In genomic region chr7:150996289-150997074, GRCh38 we compare ENCODE assay signal across 24 cellular contexts. TPM values are rescaled to one million over a fixed set of nuclear protein-coding genes. Genes with fewer than 3 reads are reported as not detected.
DNase-seq lines count a peak whose midpoint lies in the region; ATAC-seq, FAIRE-seq and TF ChIP-seq lines count a peak whose summit lies in the region.
"Had no signal": no experiment of that assay in that cellular context is flagged by ENCODE, and none has a peak within 500 bp of the region (broad histone marks: within the 10 kb centered on the region; RNA-seq: fewer than 3 reads in every experiment).

No MANE protein-coding gene starts in this region.

- H3K27ac ChIP-seq in kidney (ENCODE audit: low read depth in 2 of 2, low read length in 2 of 2) (no peak overlapping the region), upper lobe of right lung (no peak overlapping the region)
- H3K27ac ChIP-seq: C4-2B, epithelial cell of prostate, Peyer's patch had no signal

- ATAC-seq in stimulated activated naive CD8-positive, alpha-beta T cell treated with anti-CD3 and anti-CD28 coated beads, Interleukin-15, Interleukin-2, amounts not matched to agents 100 U/mL and 50 U/mL, for 24 hours, result no peak
- ATAC-seq in upper lobe of right lung, result no peak
- ATAC-seq: natural killer cell treated with Interleukin-12 subunit alpha and Interleukin-12 subunit beta and Interleukin-15 and Interleukin-18, amount 100 ng/mL, for 72 hours had no signal

- H3K4me3 Mint-ChIP-seq in stimulated activated naive CD8-positive, alpha-beta T cell treated with anti-CD3 and anti-CD28 coated beads, Interleukin-15, Interleukin-2, amounts not matched to agents 100 ng/mL and 50 ng/mL, for 24 hours, result no peak overlapping the region
- H3K4me3 Mint-ChIP-seq: brain; natural killer cell treated with Interleukin-12 subunit alpha and Interleukin-12 subunit beta and Interleukin-15 and Interleukin-18, amount 100 ng/mL, for 72 hours had no signal

- no peak for FAIRE-seq in kidney (lab: Jason Lieb, UNC)
- FAIRE-seq: frontal cortex, GM18507, urothelium cell line had no signal

- intact Hi-C loops in kidney (cut with DNase I) (no loop called here), upper lobe of right lung (cut with DNase I) (no loop called here)

- H3K4me3 ChIP-seq in kidney (ENCODE audit: low read length in 2 of 2), result no peak overlapping the region
- H3K4me3 ChIP-seq in upper lobe of right lung, result peak overlapping the region; percentile 16
- H3K4me3 ChIP-seq: lung, Peyer's patch had no signal

- H3K9me3 ChIP-seq in kidney (ENCODE audit: control insufficient read depth in 1 of 2, low read length in 2 of 2) (no peaks in the 10 kb centered on the region), upper lobe of right lung (no peaks in the 10 kb centered on the region)
- H3K9me3 ChIP-seq: Peyer's patch had no signal

- peak overlapping the region; percentile 45 for H3K27ac Mint-ChIP-seq in stimulated activated naive CD8-positive, alpha-beta T cell treated with anti-CD3 and anti-CD28 coated beads, Interleukin-15, Interleukin-2, amounts not matched to agents 100 ng/mL and 50 ng/mL, for 24 hours
- H3K27ac Mint-ChIP-seq: brain; natural killer cell treated with Interleukin-12 subunit alpha and Interleukin-12 subunit beta and Interleukin-15 and Interleukin-18, amount 100 ng/mL, for 72 hours had no signal

- peaks cover under 1% of the 10 kb centered on the region for H3K9me3 Mint-ChIP-seq in stimulated activated naive CD8-positive, alpha-beta T cell treated with anti-CD3 and anti-CD28 coated beads, Interleukin-15, Interleukin-2, amounts not matched to agents 100 ng/mL and 50 ng/mL, for 24 hours
- H3K9me3 Mint-ChIP-seq: natural killer cell treated with Interleukin-12 subunit alpha and Interleukin-12 subunit beta and Interleukin-15 and Interleukin-18, amount 100 ng/mL, for 72 hours had no signal

- H3K36me3 ChIP-seq in kidney (ENCODE audit: control insufficient read depth in 1 of 2, insufficient read depth in 2 of 2, low read length in 2 of 2) (no peaks in the 10 kb centered on the region), upper lobe of right lung (no peaks in the 10 kb centered on the region)
- H3K36me3 ChIP-seq: Peyer's patch had no signal

- H3K36me3 Mint-ChIP-seq in stimulated activated naive CD8-positive, alpha-beta T cell treated with anti-CD3 and anti-CD28 coated beads, Interleukin-15, Interleukin-2, amounts not matched to agents 100 ng/mL and 50 ng/mL, for 24 hours (ENCODE audit: low read depth), result no peaks in the 10 kb centered on the region
- H3K36me3 Mint-ChIP-seq: brain; natural killer cell treated with Interleukin-12 subunit alpha and Interleukin-12 subunit beta and Interleukin-15 and Interleukin-18, amount 100 ng/mL, for 72 hours had no signal

- DNase-seq in SIG-M5 treated with dmso at 0.1 percent for 504 hours (lab: John Stamatoyannopoulos, UW; ENCODE audit: unreplicated experiment) (peak; percentile 9), SIG-M5 (lab: John Stamatoyannopoulos, UW) (no peak), kidney (peak; percentile 73), upper lobe of right lung (no peak), AG08396 (ENCODE audit: low spot score) (no peak)
- no peak for DNase-seq in stimulated activated naive CD8-positive, alpha-beta T cell treated with anti-CD3 and anti-CD28 coated beads, Interleukin-15, Interleukin-2, amounts not matched to agents 100 U/mL and 50 U/mL, for 24 hours
- no peak for DNase-seq in stimulated activated CD4-positive, alpha-beta T cell treated with anti-CD3 and anti-CD28 coated beads, Interleukin-4, amount 100 ng/mL, for 4 hours
- DNase-seq: activated naive CD4-positive, alpha-beta T cell; cortex of kidney; GOT3; NCI-H1417; NCI-H82; Peyer's patch; stimulated activated CD4-positive, alpha-beta T cell treated with anti-CD3 and anti-CD28 coated beads, Interleukin-15, amount 100 ng/mL, for 24 hours had no signal

- no peaks in the 10 kb centered on the region for H3K27me3 ChIP-seq in upper lobe of right lung
- H3K27me3 ChIP-seq: Peyer's patch had no signal

- no peaks in the 10 kb centered on the region for H3K4me1 ChIP-seq in kidney (ENCODE audit: control insufficient read depth in 1 of 2, insufficient read depth in 1 of 2, low read depth in 1 of 2, low read length in 2 of 2)
- peaks cover 32% of the 10 kb centered on the region for H3K4me1 ChIP-seq in upper lobe of right lung
- H3K4me1 ChIP-seq: Peyer's patch had no signal

- H3K27me3 Mint-ChIP-seq in stimulated activated naive CD8-positive, alpha-beta T cell treated with anti-CD3 and anti-CD28 coated beads, Interleukin-15, Interleukin-2, amounts not matched to agents 100 ng/mL and 50 ng/mL, for 24 hours, result peaks cover 3% of the 10 kb centered on the region

- no peak overlapping the region for H3K9ac ChIP-seq in kidney (ENCODE audit: low read length in 2 of 2)

- TF ChIP-seq CTCF in kidney (IDR thresholded peaks at IDR 0.05; ENCODE audit: borderline replicate concordance, extremely low read depth, insufficient read depth) (no peak), upper lobe of right lung (IDR thresholded peaks at IDR 0.05) (no peak)

- H3K4me1 Mint-ChIP-seq in stimulated activated naive CD8-positive, alpha-beta T cell treated with anti-CD3 and anti-CD28 coated beads, Interleukin-15, Interleukin-2, amounts not matched to agents 100 ng/mL and 50 ng/mL, for 24 hours (ENCODE audit: low read depth), result peaks cover 22% of the 10 kb centered on the region

RNA-seq across cellular contexts. Expression of gene NOS3, which starts 5.7 kb away (rescaled TPM):
- total RNA-seq in kidney (51.7 TPM), upper lobe of right lung (42.9 TPM)
- polyA plus RNA-seq in kidney (ENCODE audit: insufficient read depth, low read depth, low replicate concordance), result 9.3 TPM

RNA-seq across cellular contexts. Expression of gene KCNH2, which starts 18.4 kb away (rescaled TPM):
- total RNA-seq in kidney (1.3 TPM), upper lobe of right lung (3.6 TPM)
- polyA plus RNA-seq in kidney (ENCODE audit: insufficient read depth, low read depth, low replicate concordance), result 1.5 TPM

RNA-seq across cellular contexts. Expression of gene ATG9B, which starts 27.8 kb away (rescaled TPM):
- total RNA-seq in kidney, result 0.19 TPM
- polyA plus RNA-seq in kidney (ENCODE audit: insufficient read depth, low read depth, low replicate concordance), result 0.19 TPM
- 0.17 TPM for total RNA-seq in upper lobe of right lung
- total RNA-seq: A172 had no signal

RNA-seq across cellular contexts. Expression of gene ABCB8, which starts 31.8 kb away (rescaled TPM):
- total RNA-seq in kidney (36.0 TPM), upper lobe of right lung (40.6 TPM)
- 34.3 TPM for polyA plus RNA-seq in kidney (ENCODE audit: insufficient read depth, low read depth, low replicate concordance)

RNA-seq across cellular contexts. Expression of gene ASIC3, which starts 51.8 kb away (rescaled TPM):
- 1.9 TPM for total RNA-seq in kidney
- polyA plus RNA-seq in kidney (ENCODE audit: insufficient read depth, low read depth, low replicate concordance), result 3.1 TPM
- 2.6 TPM for total RNA-seq in upper lobe of right lung

Comparison
In these comparisons a context has a peak if more than half of its experiments do, and no peak if none do; other contexts are left out.
1. DNase-seq: peak in SIG-M5 treated with dmso at 0.1 percent for 504 hours (single experiment) and kidney (single experiment); none in SIG-M5 (single experiment), stimulated activated naive CD8-positive, alpha-beta T cell treated with anti-CD3 and anti-CD28 coated beads, Interleukin-15, Interleukin-2, amounts not matched to agents 100 U/mL and 50 U/mL, for 24 hours (single experiment), upper lobe of right lung (single experiment), AG08396 (single experiment) and stimulated activated CD4-positive, alpha-beta T cell treated with anti-CD3 and anti-CD28 coated beads, Interleukin-4, amount 100 ng/mL, for 4 hours (0 of 2).